Comparison of ENCODE assay signal across 9 cellular contexts in genomic region chr6:43229803-43230239, GRCh38. TPM values are rescaled to one million over a fixed set of nuclear protein-coding genes. Genes with fewer than 3 reads are reported as not detected.
DNase-seq lines count a peak whose midpoint lies in the region; ATAC-seq, FAIRE-seq and TF ChIP-seq lines count a peak whose summit lies in the region.
"Had no signal": no experiment of that assay in that cellular context is flagged by ENCODE, and none has a peak within 500 bp of the region (broad histone marks: within the 10 kb centered on the region; RNA-seq: fewer than 3 reads in every experiment).

No MANE protein-coding gene starts in this region.

- H3K36me3 ChIP-seq in kidney (ENCODE audit: control insufficient read depth in 1 of 2, insufficient read depth in 2 of 2, low read length in 2 of 2): no peaks in the 10 kb centered on the region
- H3K36me3 ChIP-seq in stomach smooth muscle (ENCODE audit: control insufficient read depth in 2 of 2, insufficient read depth in 2 of 2, low read length in 2 of 2): peaks cover 0 to 3% of the 10 kb centered on the region in 2 donors

- H3K9me3 Mint-ChIP-seq in activated CD8-positive, alpha-beta memory T cell treated with anti-CD3 and anti-CD28 coated beads, Interleukin-2, amount 10 ng/mL, durations not matched to agents 7 days and 5 days (ENCODE audit: low read depth): no peaks in the 10 kb centered on the region
- H3K9me3 Mint-ChIP-seq in activated CD8-positive, alpha-beta T cell treated with anti-CD3 and anti-CD28 coated beads, Interleukin-2, amount 10 ng/mL, durations not matched to agents 7 days and 5 days (ENCODE audit: insufficient read depth): no peaks in the 10 kb centered on the region

- POLR2A ChIA-PET in activated CD8-positive, alpha-beta T cell treated with anti-CD3 and anti-CD28 coated beads, Interleukin-2, amount 10 ng/mL, durations not matched to agents 7 days and 5 days (lab: Charles Lee): interaction anchor here (0.7 to 1.5 kb wide), 6 partner anchors 12 to 600 kb away, joined by 3 to 5 read pairs (median 3); partner anchors contain the start of gene TTBK1

- H3K4me3 ChIP-seq in kidney (ENCODE audit: low read length in 2 of 2): peak overlapping the region; percentile 47 to 70
- H3K4me3 ChIP-seq in stomach smooth muscle (ENCODE audit: low read length in 2 of 2): peak overlapping the region; percentile 70 to 77

- intact Hi-C loops in kidney (cut with DNase I): no loop called here

- peaks cover 12% of the 10 kb centered on the region for H3K27me3 Mint-ChIP-seq in activated CD8-positive, alpha-beta memory T cell treated with anti-CD3 and anti-CD28 coated beads, Interleukin-2, amount 10 ng/mL, durations not matched to agents 7 days and 5 days
- H3K27me3 Mint-ChIP-seq in activated CD8-positive, alpha-beta T cell treated with anti-CD3 and anti-CD28 coated beads, Interleukin-2, amount 10 ng/mL, durations not matched to agents 7 days and 5 days (ENCODE audit: low read depth): peaks cover 8% of the 10 kb centered on the region

- no peak for ATAC-seq in activated CD8-positive, alpha-beta memory T cell treated with anti-CD3 and anti-CD28 coated beads, Interleukin-2, amount 10 ng/mL, durations not matched to agents 7 days and 5 days
- no peak for ATAC-seq in activated CD8-positive, alpha-beta T cell treated with anti-CD3 and anti-CD28 coated beads, Interleukin-2, amount 10 ng/mL, durations not matched to agents 7 days and 5 days

- peak overlapping the region; percentile 41 to 56 for H3K9ac ChIP-seq in kidney (ENCODE audit: low read length in 2 of 2)
- H3K9ac ChIP-seq in stomach smooth muscle (ENCODE audit: low read length in 2 of 2): peak overlapping the region; percentile 29 to 50

- CTCF ChIA-PET in activated CD8-positive, alpha-beta memory T cell treated with anti-CD3 and anti-CD28 coated beads, Interleukin-2, amount 10 ng/mL, durations not matched to agents 7 days and 5 days (lab: Charles Lee): interaction anchor here (1.0 to 3.6 kb wide), 23 partner anchors 8 to 287 kb away, joined by 3 to 30 read pairs (median 6); partner anchors contain the start of genes CUL7, POLR1C, SRF and TTBK1
- CTCF ChIA-PET in activated CD8-positive, alpha-beta T cell treated with anti-CD3 and anti-CD28 coated beads, Interleukin-2, amount 10 ng/mL, durations not matched to agents 7 days and 5 days (lab: Charles Lee): interaction anchor here (0.6 to 3.0 kb wide), 15 partner anchors 8 to 209 kb away, joined by 3 to 36 read pairs (median 8); partner anchors contain the start of genes CUL9, SRF and TTBK1

- peak overlapping the region; percentile 84 for H3K4me3 Mint-ChIP-seq in activated CD8-positive, alpha-beta memory T cell treated with anti-CD3 and anti-CD28 coated beads, Interleukin-2, amount 10 ng/mL, durations not matched to agents 7 days and 5 days
- H3K4me3 Mint-ChIP-seq in activated CD8-positive, alpha-beta T cell treated with anti-CD3 and anti-CD28 coated beads, Interleukin-2, amount 10 ng/mL, durations not matched to agents 7 days and 5 days: peak overlapping the region; percentile 80

- no peaks in the 10 kb centered on the region for H3K27me3 ChIP-seq in stomach smooth muscle (ENCODE audit: control insufficient read depth in 1 of 2, insufficient read depth in 2 of 2, low read length in 2 of 2)

- FAIRE-seq in kidney (lab: Jason Lieb, UNC): no peak
- FAIRE-seq: TTC549 had no signal

- H3K9me3 ChIP-seq in kidney (ENCODE audit: control insufficient read depth in 1 of 2, low read length in 2 of 2) (no peaks in the 10 kb centered on the region), stomach smooth muscle (ENCODE audit: control insufficient read depth in 2 of 2, low read length in 2 of 2) (no peaks in the 10 kb centered on the region)

- no peak for DNase-seq in activated CD8-positive, alpha-beta memory T cell treated with anti-CD3 and anti-CD28 coated beads, Interleukin-2, amount 10 ng/mL, durations not matched to agents 7 days and 5 days
- no peak for DNase-seq in activated CD8-positive, alpha-beta memory T cell treated with anti-CD3 and anti-CD28 coated beads for 24 hours
- DNase-seq in activated CD8-positive, alpha-beta T cell treated with anti-CD3 and anti-CD28 coated beads, Interleukin-2, amount 10 ng/mL, durations not matched to agents 7 days and 5 days: no peak
- DNase-seq in kidney (no peak), DMS79 (lab: John Stamatoyannopoulos, UW) (no peak), NCI-H1105 treated with DMSO at 0.1 percent for 48 hours (lab: John Stamatoyannopoulos, UW) (no peak)
- no peak for DNase-seq in stimulated activated CD4-positive, alpha-beta T cell treated with anti-CD3 and anti-CD28 coated beads, Interleukin-4, amount 100 ng/mL, for 1 hour

- peak overlapping the region; percentile 75 for H3K27ac Mint-ChIP-seq in activated CD8-positive, alpha-beta memory T cell treated with anti-CD3 and anti-CD28 coated beads, Interleukin-2, amount 10 ng/mL, durations not matched to agents 7 days and 5 days
- peak overlapping the region; percentile 86 for H3K27ac Mint-ChIP-seq in activated CD8-positive, alpha-beta T cell treated with anti-CD3 and anti-CD28 coated beads, Interleukin-2, amount 10 ng/mL, durations not matched to agents 7 days and 5 days

- H3K4me1 ChIP-seq in kidney (ENCODE audit: control insufficient read depth in 1 of 2, insufficient read depth in 1 of 2, low read depth in 1 of 2, low read length in 2 of 2): peaks cover 6 to 7% of the 10 kb centered on the region in 2 donors
- peaks cover 7% of the 10 kb centered on the region for H3K4me1 ChIP-seq in stomach smooth muscle (ENCODE audit: control insufficient read depth, insufficient read depth, low read length)

- H3K27ac ChIP-seq in kidney (ENCODE audit: low read depth in 2 of 2, low read length in 2 of 2): peak overlapping the region in 1 of 2 donors; percentile 71
- no peak overlapping the region for H3K27ac ChIP-seq in stomach smooth muscle (ENCODE audit: low read length)

- H3K4me1 Mint-ChIP-seq in activated CD8-positive, alpha-beta memory T cell treated with anti-CD3 and anti-CD28 coated beads, Interleukin-2, amount 10 ng/mL, durations not matched to agents 7 days and 5 days: peaks cover 37% of the 10 kb centered on the region
- peaks cover 39% of the 10 kb centered on the region for H3K4me1 Mint-ChIP-seq in activated CD8-positive, alpha-beta T cell treated with anti-CD3 and anti-CD28 coated beads, Interleukin-2, amount 10 ng/mL, durations not matched to agents 7 days and 5 days (ENCODE audit: low read depth)

- TF ChIP-seq CTCF in kidney (IDR thresholded peaks at IDR 0.05; ENCODE audit: borderline replicate concordance, extremely low read depth, insufficient read depth): no peak

- H3K36me3 Mint-ChIP-seq in activated CD8-positive, alpha-beta memory T cell treated with anti-CD3 and anti-CD28 coated beads, Interleukin-2, amount 10 ng/mL, durations not matched to agents 7 days and 5 days: peaks cover 4% of the 10 kb centered on the region
- peaks cover 14% of the 10 kb centered on the region for H3K36me3 Mint-ChIP-seq in activated CD8-positive, alpha-beta T cell treated with anti-CD3 and anti-CD28 coated beads, Interleukin-2, amount 10 ng/mL, durations not matched to agents 7 days and 5 days (ENCODE audit: low read depth)

RNA-seq across cellular contexts. Expression of gene DNPH1, which starts 0.5 kb away (rescaled TPM):
- total RNA-seq in activated CD8-positive, alpha-beta memory T cell treated with anti-CD3 and anti-CD28 coated beads, Interleukin-2, amount 10 ng/mL, durations not matched to agents 7 days and 5 days: 10 to 100 TPM; 54.0 to 60.0 TPM
- 10 to 100 TPM; 42.5 to 47.2 TPM for total RNA-seq in activated CD8-positive, alpha-beta T cell treated with anti-CD3 and anti-CD28 coated beads, Interleukin-2, amount 10 ng/mL, durations not matched to agents 7 days and 5 days
- 74.3 TPM for total RNA-seq in kidney
- polyA plus RNA-seq in kidney (ENCODE audit: insufficient read depth, low read depth, low replicate concordance): 373 TPM

RNA-seq across cellular contexts. Expression of gene TTBK1, which starts 13.5 kb away (rescaled TPM):
- under 1 TPM; 0.20 to 0.80 TPM for total RNA-seq in activated CD8-positive, alpha-beta memory T cell treated with anti-CD3 and anti-CD28 coated beads, Interleukin-2, amount 10 ng/mL, durations not matched to agents 7 days and 5 days
- total RNA-seq in activated CD8-positive, alpha-beta T cell treated with anti-CD3 and anti-CD28 coated beads, Interleukin-2, amount 10 ng/mL, durations not matched to agents 7 days and 5 days: not detected
- total RNA-seq in kidney: 0.31 TPM
- 0.26 TPM for polyA plus RNA-seq in kidney (ENCODE audit: insufficient read depth, low read depth, low replicate concordance)

RNA-seq across cellular contexts. Expression of gene CUL9, which starts 47.8 kb away (rescaled TPM):
- 10 to 100 TPM; 49.9 to 71.3 TPM for total RNA-seq in activated CD8-positive, alpha-beta memory T cell treated with anti-CD3 and anti-CD28 coated beads, Interleukin-2, amount 10 ng/mL, durations not matched to agents 7 days and 5 days
- total RNA-seq in activated CD8-positive, alpha-beta T cell treated with anti-CD3 and anti-CD28 coated beads, Interleukin-2, amount 10 ng/mL, durations not matched to agents 7 days and 5 days: 10 to 100 TPM; 50.0 to 51.2 TPM
- 47.3 TPM for total RNA-seq in kidney
- polyA plus RNA-seq in kidney (ENCODE audit: insufficient read depth, low read depth, low replicate concordance): 34.7 TPM

RNA-seq across cellular contexts. Expression of gene SRF, which starts 58.8 kb away (rescaled TPM):
- 10 to 100 TPM; 45.0 to 53.2 TPM for total RNA-seq in activated CD8-positive, alpha-beta memory T cell treated with anti-CD3 and anti-CD28 coated beads, Interleukin-2, amount 10 ng/mL, durations not matched to agents 7 days and 5 days
- 10 to 100 TPM; 41.4 to 43.8 TPM for total RNA-seq in activated CD8-positive, alpha-beta T cell treated with anti-CD3 and anti-CD28 coated beads, Interleukin-2, amount 10 ng/mL, durations not matched to agents 7 days and 5 days
- total RNA-seq in kidney: 30.6 TPM
- polyA plus RNA-seq in kidney (ENCODE audit: insufficient read depth, low read depth, low replicate concordance): 13.8 TPM
